8 cellular contexts compared by ENCODE assay signal in genomic region chr5:159581502-159582249, GRCh38.
DNase-seq lines count a peak whose midpoint lies in the region; ATAC-seq, FAIRE-seq and TF ChIP-seq lines count a peak whose summit lies in the region.

No MANE protein-coding gene starts in this region.

- TF ChIP-seq POLR2A in transverse colon (IDR thresholded peaks at IDR 0.05) = no peak

- no peaks in the 10 kb centered on the region for H3K36me3 ChIP-seq in transverse colon

- DNase-seq in COLO668 (lab: John Stamatoyannopoulos, UW; ENCODE audit: unreplicated experiment) = peak; percentile 25
- DNase-seq in HK-2 (ENCODE audit: unreplicated experiment) = peak; percentile 76
- DNase-seq in activated CD4-positive, CD25-positive, alpha-beta regulatory T cell treated with anti-CD3 and anti-CD28 coated beads, Interleukin-2, amount 50 U/mL, for 72 hours = no peak
- DNase-seq in transverse colon = no peak

- H3K9me3 ChIP-seq in transverse colon = no peaks in the 10 kb centered on the region

- intact Hi-C loops in transverse colon (cut with DNase I; ENCODE audit: low total_unique reads) = no loop called here

- H3K4me1 ChIP-seq in transverse colon = no peaks in the 10 kb centered on the region

- peak; percentile 98 for FAIRE-seq in islet of Langerhans (lab: Jason Lieb, UNC)

- H3K27me3 ChIP-seq in transverse colon = no peaks in the 10 kb centered on the region

- no peak for TF ChIP-seq CTCF in transverse colon (IDR thresholded peaks at IDR 0.05)

- no peak overlapping the region for H3K4me3 ChIP-seq in transverse colon

- WGBS in transverse colon (ENCODE audit: low coverage in 1 of 2), 2 donors = 56 to 63% methylated on average over 4 to 7 of the region's 7 CpGs

- no peak for TF ChIP-seq EP300 in transverse colon (IDR thresholded peaks at IDR 0.05; ENCODE audit: low read depth)

- in situ Hi-C loops in transverse colon (cut with MboI; ENCODE audit: low pct_ligation_motif_present in 1 of 4, low pct_unique_long_range_greater_than_20kb in 1 of 4, low sequenced_read_pairs in 3 of 4) = no loop called here

- ATAC-seq in SK-N-SH treated with all-trans-retinoic acid at 6 μM for 48 hours (peak; percentile 85), HG03521 (IDR thresholded peaks at IDR 0.05; ENCODE audit: unreplicated experiment) (no peak), GM21825 (IDR thresholded peaks at IDR 0.05; ENCODE audit: unreplicated experiment) (no peak)

- no peak overlapping the region for H3K27ac ChIP-seq in transverse colon

TF ChIP-seq in SK-N-SH treated with all-trans-retinoic acid at 6 μM for 48 hours, 23 proteins besides CTCF, POLR2A, EP300 and RAD21:
- TF ChIP-seq BACH2 (CRISPR knock-in tag; IDR thresholded peaks at IDR 0.05; ENCODE audit: borderline replicate concordance) (no peak), ESRRG (CRISPR knock-in tag; IDR thresholded peaks at IDR 0.05) (no peak), TCF4 (CRISPR knock-in tag; IDR thresholded peaks at IDR 0.05; ENCODE audit: borderline replicate concordance) (no peak), OSR1 (CRISPR knock-in tag; IDR thresholded peaks at IDR 0.05) (no peak), GLIS3 (CRISPR knock-in tag; IDR thresholded peaks at IDR 0.05) (no peak), ZNF565 (CRISPR knock-in tag; conservative IDR thresholded peaks at IDR 0.05; ENCODE audit: low read depth) (no peak)
- TF ChIP-seq, protein P1, sequence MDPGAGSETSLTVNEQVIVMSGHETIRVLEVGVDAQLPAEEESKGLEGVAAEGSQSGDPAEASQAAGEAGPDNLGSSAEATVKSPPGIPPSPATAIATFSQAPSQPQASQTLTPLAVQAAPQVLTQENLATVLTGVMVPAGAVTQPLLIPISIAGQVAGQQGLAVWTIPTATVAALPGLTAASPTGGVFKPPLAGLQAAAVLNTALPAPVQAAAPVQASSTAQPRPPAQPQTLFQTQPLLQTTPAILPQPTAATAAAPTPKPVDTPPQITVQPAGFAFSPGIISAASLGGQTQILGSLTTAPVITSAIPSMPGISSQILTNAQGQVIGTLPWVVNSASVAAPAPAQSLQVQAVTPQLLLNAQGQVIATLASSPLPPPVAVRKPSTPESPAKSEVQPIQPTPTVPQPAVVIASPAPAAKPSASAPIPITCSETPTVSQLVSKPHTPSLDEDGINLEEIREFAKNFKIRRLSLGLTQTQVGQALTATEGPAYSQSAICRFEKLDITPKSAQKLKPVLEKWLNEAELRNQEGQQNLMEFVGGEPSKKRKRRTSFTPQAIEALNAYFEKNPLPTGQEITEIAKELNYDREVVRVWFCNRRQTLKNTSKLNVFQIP (CRISPR knock-in tag; IDR thresholded peaks at IDR 0.05; ENCODE audit: borderline replicate concordance, low read depth) = no peak

Comparison
In these comparisons a context has a peak if more than half of its experiments do, and no peak if none do; other contexts are left out.
1. DNase-seq: peak in COLO668 (single experiment) and HK-2 (single experiment); none in activated CD4-positive, CD25-positive, alpha-beta regulatory T cell treated with anti-CD3 and anti-CD28 coated beads, Interleukin-2, amount 50 U/mL, for 72 hours (single experiment) and transverse colon (single experiment).